Comparison of ENCODE assay signal across 13 cellular contexts in the genomic region with DNA sequence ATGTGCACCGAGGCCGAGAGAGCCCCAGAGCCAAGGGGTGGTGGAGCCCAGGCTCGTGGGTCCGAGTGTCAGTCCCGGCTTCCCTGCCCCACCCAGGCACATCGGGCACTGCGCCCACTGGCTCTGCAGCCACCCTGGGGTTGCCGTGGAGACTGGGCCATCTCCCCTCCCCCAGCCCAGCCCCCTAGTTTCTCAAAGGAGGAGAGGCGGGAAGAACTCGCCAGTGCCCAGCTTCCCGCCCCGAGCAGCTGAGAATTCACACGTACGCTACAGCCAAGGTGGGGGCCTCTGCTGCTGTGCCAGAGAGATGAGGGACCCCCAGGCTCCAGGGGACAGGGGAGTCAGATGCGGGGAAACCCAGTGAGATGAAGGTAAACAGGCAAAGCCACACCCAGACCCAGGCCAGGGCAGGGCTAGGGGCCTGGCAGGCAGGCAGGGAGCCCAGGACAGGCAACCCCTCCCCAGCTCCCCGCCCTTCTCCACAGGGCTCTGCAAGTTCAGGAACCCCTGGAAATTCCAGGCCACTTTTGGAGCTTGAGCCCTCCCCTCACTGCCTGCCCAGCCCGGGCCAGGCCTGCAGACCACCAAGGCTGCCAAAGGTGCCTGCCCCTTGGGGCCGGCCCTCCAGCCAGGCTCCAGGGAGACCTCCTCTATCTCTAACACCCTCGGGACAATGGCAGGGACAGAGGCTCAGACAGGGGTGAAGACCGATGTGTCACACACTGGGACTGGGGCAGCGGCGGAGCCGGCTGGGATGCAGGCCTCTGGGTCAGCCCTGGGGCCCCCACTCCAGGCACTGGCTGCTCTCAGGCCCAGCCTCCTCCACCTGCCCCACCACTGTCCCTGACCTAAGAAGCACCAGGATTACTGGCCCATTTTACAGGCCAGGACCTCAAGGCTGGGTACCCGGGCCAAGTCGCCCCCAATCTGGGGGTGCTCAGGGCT. TPM values are rescaled to one million over a fixed set of nuclear protein-coding genes. Genes with fewer than 3 reads are reported as not detected.
DNase-seq lines count a peak whose midpoint lies in the region; ATAC-seq, FAIRE-seq and TF ChIP-seq lines count a peak whose summit lies in the region.
"Had no signal": no experiment of that assay in that cellular context is flagged by ENCODE, and none has a peak within 500 bp of the region (broad histone marks: within the 10 kb centered on the region; RNA-seq: fewer than 3 reads in every experiment).

No MANE protein-coding gene starts in this region.

- H3K27me3 ChIP-seq in duodenal mucosa (ENCODE audit: control insufficient read depth in 1 of 2, insufficient read depth in 2 of 2, low read length in 2 of 2) (peaks cover 0 to 8% of the 10 kb centered on the region in 2 donors), lower lobe of right lung (ENCODE audit: low read depth) (no peaks in the 10 kb centered on the region), tibial artery (no peaks in the 10 kb centered on the region)

- H3K4me3 ChIP-seq in duodenal mucosa (ENCODE audit: low read depth in 1 of 2, low read length in 2 of 2) (no peak overlapping the region), lower lobe of right lung (peak overlapping the region; percentile 28), tibial artery (no peak overlapping the region)

- H3K27ac ChIP-seq in duodenal mucosa (ENCODE audit: low read depth, low read length) (peak overlapping the region; percentile 32), lower lobe of right lung (peak overlapping the region; percentile 86), tibial artery (peak overlapping the region; percentile 96 to 98)

- H3K9me3 ChIP-seq in duodenal mucosa (ENCODE audit: control insufficient read depth in 1 of 2, low read length in 2 of 2), result no peaks in the 10 kb centered on the region
- no peaks in the 10 kb centered on the region for H3K9me3 ChIP-seq in lower lobe of right lung
- no peaks in the 10 kb centered on the region for H3K9me3 ChIP-seq in tibial artery

- peaks cover 19 to 27% of the 10 kb centered on the region in 2 donors for H3K4me1 ChIP-seq in duodenal mucosa (ENCODE audit: control insufficient read depth in 1 of 2, insufficient read depth in 2 of 2, low read length in 2 of 2)
- H3K4me1 ChIP-seq in lower lobe of right lung, result peaks cover 93% of the 10 kb centered on the region
- H3K4me1 ChIP-seq in tibial artery, result peaks cover 6 to 97% (median 92%) of the 10 kb centered on the region in 4 donors

- peak; percentile 37 to 49 for ATAC-seq in lower lobe of right lung
- ATAC-seq: activated T-cell treated with anti-CD3 and anti-CD28 coated beads, Interleukin-2, amount 50 U/mL, for 4 hours had no signal

- H3K36me3 ChIP-seq in duodenal mucosa (ENCODE audit: control insufficient read depth in 1 of 2, insufficient read depth in 2 of 2, low read length in 2 of 2), result no peaks in the 10 kb centered on the region
- H3K36me3 ChIP-seq in lower lobe of right lung, result peaks cover 5% of the 10 kb centered on the region
- H3K36me3 ChIP-seq in tibial artery, result peaks cover 0 to 14% (median 0%) of the 10 kb centered on the region in 3 donors

- FAIRE-seq in frontal cortex (lab: Jason Lieb, UNC), result no peak
- FAIRE-seq: keratinocyte, small intestine had no signal

- DNase-seq in NCI-H446 treated with DMSO at 0.1 percent for 48 hours (lab: John Stamatoyannopoulos, UW) (peak; percentile 49), lower lobe of right lung (peak; percentile 81), tibial artery (peak in 1 of 2 donors; percentile 85), T-helper 2 cell (no peak), NCI-H524 treated with DMSO at 0.1 percent for 48 hours (lab: John Stamatoyannopoulos, UW) (no peak), frontal cortex (ENCODE audit: low spot score in 2 of 2) (no peak)
- DNase-seq: activated T-cell treated with anti-CD3 and anti-CD28 coated beads, Interleukin-2, amount 50 U/mL, for 4 hours; DND-41; IMR-90; NCI-H82; small intestine had no signal

- H3K9ac ChIP-seq in duodenal mucosa (ENCODE audit: low read depth in 1 of 2, low read length in 2 of 2), result no peak overlapping the region

- TF ChIP-seq CTCF in lower lobe of right lung (IDR thresholded peaks at IDR 0.05) (no peak), tibial artery (IDR thresholded peaks at IDR 0.05) (no peak)

- intact Hi-C loops in lower lobe of right lung (cut with DNase I) (no loop called here), tibial artery (cut with DNase I; ENCODE audit: low total_unique reads) (no loop called here)

RNA-seq across cellular contexts. Expression of gene LAMA5, which starts 6.0 kb away (rescaled TPM):
- total RNA-seq in lower lobe of right lung, result 282 TPM
- 11.4 TPM for total RNA-seq in frontal cortex

RNA-seq across cellular contexts. Expression of gene RPS21, which starts 25.8 kb away (rescaled TPM):
- total RNA-seq in lower lobe of right lung (1,104 TPM), frontal cortex (821 TPM)

RNA-seq across cellular contexts. Expression of gene CABLES2, which starts 46.0 kb away (rescaled TPM):
- total RNA-seq in lower lobe of right lung, result 4.5 TPM
- 2.9 TPM for total RNA-seq in frontal cortex

RNA-seq across cellular contexts. Expression of gene ADRM1, which starts 58.3 kb away (rescaled TPM):
- total RNA-seq in lower lobe of right lung (63.9 TPM), frontal cortex (41.2 TPM)

Comparison
In these comparisons a context has a peak if more than half of its experiments do, and no peak if none do; other contexts are left out.
1. DNase-seq: peak in NCI-H446 treated with DMSO at 0.1 percent for 48 hours (single experiment) and lower lobe of right lung (single experiment); none in T-helper 2 cell (0 of 5), NCI-H524 treated with DMSO at 0.1 percent for 48 hours (single experiment) and frontal cortex (0 of 2).
2. H3K27ac ChIP-seq: peak in every context shown above with its lines; median percentile 97 in tibial artery; 86 in lower lobe of right lung; 32 in duodenal mucosa.
3. RNA of gene LAMA5, which starts 6.0 kb away (total RNA-seq): 282 TPM in lower lobe of right lung (single experiment); 11.4 TPM in frontal cortex (single experiment); every median in the first group is over 10 times any median in the second.